ENCODE assay signal across 1 cellular context in genomic region chr17:50563095-50563511, GRCh38.
TF ChIP-seq lines count a peak whose summit lies in the region.

No MANE protein-coding gene starts in this region.

TF ChIP-seq in HepG2, 621 proteins besides CTCF, POLR2A, EP300 and RAD21:
- peak; percentile 49; the same call in 1 of the 2 replicates for TF ChIP-seq MAFF (IDR thresholded peaks at IDR 0.05; ENCODE audit: low read depth, low read length)
- TF ChIP-seq ZNF740 (CRISPR knock-in tag; IDR thresholded peaks at IDR 0.05) = peak; percentile 39; the same call in 1 of the 2 replicates
- TF ChIP-seq ZNF101 (CRISPR knock-in tag; IDR thresholded peaks at IDR 0.05; ENCODE audit: borderline replicate concordance, low read depth) = no peak
- TF ChIP-seq MAFK (conservative IDR thresholded peaks at IDR 0.05 in 1 of 2, IDR thresholded peaks at IDR 0.05 in 1 of 2; ENCODE audit: low read length in 2 of 2) = peak; percentile 69 to 70
- no peak for TF ChIP-seq NAIF1 (CRISPR knock-in tag; IDR thresholded peaks at IDR 0.05; ENCODE audit: borderline replicate concordance)
- TF ChIP-seq PATZ1 (CRISPR knock-in tag; IDR thresholded peaks at IDR 0.05) = 0 out of 2 replicates have a peak, but pooled peaks have one; percentile 20
